10 cellular contexts compared by ENCODE assay signal in the genomic region with DNA sequence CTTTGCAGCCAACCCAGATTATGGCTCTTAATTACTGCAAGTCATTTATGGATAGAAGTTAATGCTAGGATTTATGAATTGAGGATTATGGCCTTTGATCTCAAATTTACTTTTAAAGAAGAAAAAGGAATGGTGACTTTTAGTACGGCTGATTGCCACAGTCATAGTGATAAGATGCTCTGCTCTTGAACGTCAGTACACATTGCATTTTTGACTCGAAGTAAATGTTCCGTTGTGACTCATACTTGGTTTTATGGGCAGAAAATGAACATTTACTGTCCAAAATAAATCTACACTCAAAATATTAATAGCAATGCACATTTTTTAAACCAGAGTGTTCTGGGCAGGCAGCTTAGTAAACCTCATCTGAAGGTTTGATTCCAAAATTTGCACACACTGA. TPM values are rescaled to one million over a fixed set of nuclear protein-coding genes. Genes with fewer than 3 reads are reported as not detected.
DNase-seq lines count a peak whose midpoint lies in the region; ATAC-seq, FAIRE-seq and TF ChIP-seq lines count a peak whose summit lies in the region.
"Had no signal": no experiment of that assay in that cellular context is flagged by ENCODE, and none has a peak within 500 bp of the region (broad histone marks: within the 10 kb centered on the region; RNA-seq: fewer than 3 reads in every experiment).

No MANE protein-coding gene starts in this region.

- no peak for TF ChIP-seq POLR2A in testis (IDR thresholded peaks at IDR 0.05)

- no peak for FAIRE-seq in kidney (lab: Jason Lieb, UNC)
- FAIRE-seq: colon had no signal

- WGBS in testis, 2 donors: 25 to 37% methylated on average over 4 of the region's 4 CpGs

- H3K27ac ChIP-seq in Karpas-422 (ENCODE audit: low read length) (peak overlapping the region; percentile 7; the same call in 1 of the 2 replicates), kidney (ENCODE audit: low read depth in 2 of 2, low read length in 2 of 2) (no peak overlapping the region), upper lobe of right lung (no peak overlapping the region), testis (no peak overlapping the region)

- H3K4me3 ChIP-seq in Karpas-422 (ENCODE audit: low read length) (peak overlapping the region; percentile 67), cardiac fibroblast (replicated peaks in 1 of 2; ENCODE audit: low read depth in 2 of 2, low read length in 2 of 2) (peak overlapping the region; percentile 51 to 65), kidney (ENCODE audit: low read length in 2 of 2) (peak overlapping the region; percentile 39 to 49), upper lobe of right lung (peak overlapping the region; percentile 27), testis (no peak overlapping the region)

- no peaks in the 10 kb centered on the region for H3K36me3 ChIP-seq in Karpas-422 (ENCODE audit: insufficient read depth, low read length)
- no peaks in the 10 kb centered on the region for H3K36me3 ChIP-seq in kidney (ENCODE audit: control insufficient read depth in 1 of 2, insufficient read depth in 2 of 2, low read length in 2 of 2)
- H3K36me3 ChIP-seq in upper lobe of right lung: no peaks in the 10 kb centered on the region
- no peaks in the 10 kb centered on the region for H3K36me3 ChIP-seq in testis (ENCODE audit: low read depth, missing control alignments)

- no peaks in the 10 kb centered on the region for H3K9me3 ChIP-seq in Karpas-422 (ENCODE audit: low read length)
- H3K9me3 ChIP-seq in kidney (ENCODE audit: control insufficient read depth in 1 of 2, low read length in 2 of 2): peaks cover 0 to 1% of the 10 kb centered on the region in 2 donors
- H3K9me3 ChIP-seq in upper lobe of right lung: no peaks in the 10 kb centered on the region
- no peaks in the 10 kb centered on the region for H3K9me3 ChIP-seq in testis

- H2AFZ ChIP-seq in Karpas-422 (ENCODE audit: low read length): 0 out of 2 replicates have a peak overlapping the region, but pooled peaks have one; percentile 27

- H3K79me2 ChIP-seq in Karpas-422 (ENCODE audit: low read length): no peaks in the 10 kb centered on the region

- H3K9ac ChIP-seq in Karpas-422 (ENCODE audit: low read length) (peak overlapping the region; percentile 59), kidney (ENCODE audit: low read length in 2 of 2) (no peak overlapping the region)

- H3K4me1 ChIP-seq in Karpas-422 (ENCODE audit: low read length) (peaks cover 60% of the 10 kb centered on the region), kidney (ENCODE audit: control insufficient read depth in 1 of 2, insufficient read depth in 1 of 2, low read depth in 1 of 2, low read length in 2 of 2) (no peaks in the 10 kb centered on the region), upper lobe of right lung (no peaks in the 10 kb centered on the region), testis (peaks cover 21% of the 10 kb centered on the region)

- TF ChIP-seq CTCF in cardiac fibroblast (IDR thresholded peaks at IDR 0.05; ENCODE audit: low read depth, low read length): no peak
- TF ChIP-seq CTCF in kidney (IDR thresholded peaks at IDR 0.05; ENCODE audit: borderline replicate concordance, extremely low read depth, insufficient read depth): no peak
- TF ChIP-seq CTCF in upper lobe of right lung (IDR thresholded peaks at IDR 0.05): no peak
- TF ChIP-seq CTCF in testis (IDR thresholded peaks at IDR 0.05): no peak

- intact Hi-C loops in kidney (cut with DNase I) (no loop called here), upper lobe of right lung (cut with DNase I) (no loop called here), testis (cut with DNase I; ENCODE audit: low total_unique reads) (no loop called here)

- no peak for ATAC-seq in upper lobe of right lung

- DNase-seq in Karpas-422: peak; percentile 57
- peak; percentile 72 to 76 for DNase-seq in cardiac fibroblast (ENCODE audit: low read depth in 2 of 2)
- DNase-seq in kidney: no peak
- DNase-seq in upper lobe of right lung: no peak
- no peak for DNase-seq in 8988T
- DNase-seq in testis: no peak
- no peak for DNase-seq in foreskin melanocyte
- DNase-seq: DND-41 had no signal

- H4K20me1 ChIP-seq in Karpas-422 (ENCODE audit: insufficient read depth, low read depth, low read length): no peaks in the 10 kb centered on the region

- H3K9me2 ChIP-seq in Karpas-422 (replicated peaks; ENCODE audit: insufficient read depth, low read length): no peaks in the 10 kb centered on the region

- peak overlapping the region; percentile 55 for H3K4me2 ChIP-seq in Karpas-422 (ENCODE audit: low read depth, low read length, poor library complexity, severe bottlenecking)

- H3K27me3 ChIP-seq in Karpas-422 (ENCODE audit: low read length) (no peaks in the 10 kb centered on the region), upper lobe of right lung (no peaks in the 10 kb centered on the region), testis (no peaks in the 10 kb centered on the region)

RNA-seq across cellular contexts. Expression of a gene that starts 0.8 kb away (rescaled TPM):
- total RNA-seq in Karpas-422 (2014; rRNA removed; shearing (Covaris generic); ENCODE audit: low replicate concordance): 8.2 and 12.8 TPM in 2 replicates
- total RNA-seq in kidney: 27.3 TPM
- polyA plus RNA-seq in kidney (ENCODE audit: insufficient read depth, low read depth, low replicate concordance): 3.0 TPM
- 7.3 TPM for total RNA-seq in upper lobe of right lung
- 10 to 100 TPM in 1 of 2 donors, 1 to 10 TPM in 1; 6.7 to 12.3 TPM for total RNA-seq in testis
- 4.7 TPM for polyA plus RNA-seq in testis (ENCODE audit: insufficient read depth, low read depth, low replicate concordance)
- total RNA-seq: activated T-helper 2 cell treated with anti-CD3 and anti-CD28 coated beads, Interferon-gamma antibody, Interleukin-2, Interleukin-4, amounts not matched to agents 10 μg/mL and 5 μg/mL and 100 μg/mL, durations not matched to agents 14 hours and 24 hours and 36 hours had no signal

Comparison
In these comparisons a context has a peak if more than half of its experiments do, and no peak if none do; other contexts are left out.
1. DNase-seq: peak in Karpas-422 (single experiment) and cardiac fibroblast (2 of 2); none in kidney (single experiment), upper lobe of right lung (single experiment), 8988T (single experiment), testis (single experiment) and foreskin melanocyte (single experiment).
2. H3K4me3 ChIP-seq: peak in Karpas-422 (single experiment), cardiac fibroblast (2 of 2), kidney (2 of 2) and upper lobe of right lung (single experiment); none in testis (0 of 2).